Comparison of ENCODE assay signal across 1 cellular context in the genomic region with DNA sequence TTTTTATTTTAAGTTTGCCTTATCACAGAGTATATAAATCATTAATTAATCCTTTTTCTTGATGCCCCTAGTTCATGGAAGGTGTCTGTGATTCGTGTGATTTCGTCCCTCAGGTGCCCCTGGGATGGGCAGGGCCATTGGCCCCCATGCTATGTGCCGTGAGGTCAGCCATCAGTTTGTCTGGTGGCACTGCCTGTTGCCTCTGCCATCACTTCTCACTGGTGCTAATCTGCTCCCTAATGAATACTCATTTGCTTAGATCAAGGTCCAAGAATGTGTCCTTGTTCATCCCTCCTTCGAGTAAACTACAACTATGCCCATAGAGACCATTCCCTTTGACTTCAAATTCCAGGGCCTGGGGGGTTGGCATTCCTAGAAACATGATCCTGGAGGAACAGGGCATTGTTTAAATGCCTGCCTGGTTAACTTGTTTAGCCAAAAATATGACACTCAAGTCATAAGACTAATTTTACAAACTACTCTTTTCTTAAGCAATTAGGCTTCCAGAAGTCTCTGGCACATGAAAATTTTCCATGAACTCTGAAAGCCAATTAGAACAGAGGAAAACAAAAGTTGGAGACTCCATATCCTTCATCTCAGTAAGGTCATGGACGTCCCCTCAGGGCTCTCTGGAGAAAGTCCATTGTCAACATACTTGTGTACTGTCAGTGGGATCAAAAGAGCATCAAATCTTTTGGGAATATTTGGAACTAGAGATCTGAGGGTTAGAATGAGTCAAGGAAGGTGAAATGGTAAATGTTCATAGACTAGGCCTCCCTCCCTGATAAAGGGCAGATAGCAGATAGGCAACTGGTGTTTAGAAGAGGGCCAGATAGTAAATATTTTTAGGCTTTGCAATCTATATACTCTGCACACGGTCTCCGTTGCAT.
TF ChIP-seq lines count a peak whose summit lies in the region.

No MANE protein-coding gene starts in this region.

TF ChIP-seq in IMR-90, 13 proteins besides CTCF, POLR2A, EP300 and RAD21 (continued from another document):
- TF ChIP-seq, protein P1, sequence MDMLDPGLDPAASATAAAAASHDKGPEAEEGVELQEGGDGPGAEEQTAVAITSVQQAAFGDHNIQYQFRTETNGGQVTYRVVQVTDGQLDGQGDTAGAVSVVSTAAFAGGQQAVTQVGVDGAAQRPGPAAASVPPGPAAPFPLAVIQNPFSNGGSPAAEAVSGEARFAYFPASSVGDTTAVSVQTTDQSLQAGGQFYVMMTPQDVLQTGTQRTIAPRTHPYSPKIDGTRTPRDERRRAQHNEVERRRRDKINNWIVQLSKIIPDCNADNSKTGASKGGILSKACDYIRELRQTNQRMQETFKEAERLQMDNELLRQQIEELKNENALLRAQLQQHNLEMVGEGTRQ (IDR thresholded peaks at IDR 0.05; ENCODE audit: low read depth, low read length) = no peak
TF ChIP-seq in IMR-90: peak in this region for 0.
